In genomic region chr16:22193134-22193411, GRCh38 we compare ENCODE assay signal across 1 cellular context.
TF ChIP-seq lines count a peak whose summit lies in the region.

No MANE protein-coding gene starts in this region.

TF ChIP-seq in HepG2, 621 proteins besides CTCF, POLR2A, EP300 and RAD21 (continued from another document):
- TF ChIP-seq ZNF20 (CRISPR knock-in tag; IDR thresholded peaks at IDR 0.05) (no peak), SP2 (CRISPR knock-in tag; IDR thresholded peaks at IDR 0.05) (0 out of 2 replicates have a peak, but pooled peaks have one; percentile 4), ETV6 (CRISPR knock-in tag; conservative IDR thresholded peaks at IDR 0.05) (no peak)
- TF ChIP-seq, protein P1, sequence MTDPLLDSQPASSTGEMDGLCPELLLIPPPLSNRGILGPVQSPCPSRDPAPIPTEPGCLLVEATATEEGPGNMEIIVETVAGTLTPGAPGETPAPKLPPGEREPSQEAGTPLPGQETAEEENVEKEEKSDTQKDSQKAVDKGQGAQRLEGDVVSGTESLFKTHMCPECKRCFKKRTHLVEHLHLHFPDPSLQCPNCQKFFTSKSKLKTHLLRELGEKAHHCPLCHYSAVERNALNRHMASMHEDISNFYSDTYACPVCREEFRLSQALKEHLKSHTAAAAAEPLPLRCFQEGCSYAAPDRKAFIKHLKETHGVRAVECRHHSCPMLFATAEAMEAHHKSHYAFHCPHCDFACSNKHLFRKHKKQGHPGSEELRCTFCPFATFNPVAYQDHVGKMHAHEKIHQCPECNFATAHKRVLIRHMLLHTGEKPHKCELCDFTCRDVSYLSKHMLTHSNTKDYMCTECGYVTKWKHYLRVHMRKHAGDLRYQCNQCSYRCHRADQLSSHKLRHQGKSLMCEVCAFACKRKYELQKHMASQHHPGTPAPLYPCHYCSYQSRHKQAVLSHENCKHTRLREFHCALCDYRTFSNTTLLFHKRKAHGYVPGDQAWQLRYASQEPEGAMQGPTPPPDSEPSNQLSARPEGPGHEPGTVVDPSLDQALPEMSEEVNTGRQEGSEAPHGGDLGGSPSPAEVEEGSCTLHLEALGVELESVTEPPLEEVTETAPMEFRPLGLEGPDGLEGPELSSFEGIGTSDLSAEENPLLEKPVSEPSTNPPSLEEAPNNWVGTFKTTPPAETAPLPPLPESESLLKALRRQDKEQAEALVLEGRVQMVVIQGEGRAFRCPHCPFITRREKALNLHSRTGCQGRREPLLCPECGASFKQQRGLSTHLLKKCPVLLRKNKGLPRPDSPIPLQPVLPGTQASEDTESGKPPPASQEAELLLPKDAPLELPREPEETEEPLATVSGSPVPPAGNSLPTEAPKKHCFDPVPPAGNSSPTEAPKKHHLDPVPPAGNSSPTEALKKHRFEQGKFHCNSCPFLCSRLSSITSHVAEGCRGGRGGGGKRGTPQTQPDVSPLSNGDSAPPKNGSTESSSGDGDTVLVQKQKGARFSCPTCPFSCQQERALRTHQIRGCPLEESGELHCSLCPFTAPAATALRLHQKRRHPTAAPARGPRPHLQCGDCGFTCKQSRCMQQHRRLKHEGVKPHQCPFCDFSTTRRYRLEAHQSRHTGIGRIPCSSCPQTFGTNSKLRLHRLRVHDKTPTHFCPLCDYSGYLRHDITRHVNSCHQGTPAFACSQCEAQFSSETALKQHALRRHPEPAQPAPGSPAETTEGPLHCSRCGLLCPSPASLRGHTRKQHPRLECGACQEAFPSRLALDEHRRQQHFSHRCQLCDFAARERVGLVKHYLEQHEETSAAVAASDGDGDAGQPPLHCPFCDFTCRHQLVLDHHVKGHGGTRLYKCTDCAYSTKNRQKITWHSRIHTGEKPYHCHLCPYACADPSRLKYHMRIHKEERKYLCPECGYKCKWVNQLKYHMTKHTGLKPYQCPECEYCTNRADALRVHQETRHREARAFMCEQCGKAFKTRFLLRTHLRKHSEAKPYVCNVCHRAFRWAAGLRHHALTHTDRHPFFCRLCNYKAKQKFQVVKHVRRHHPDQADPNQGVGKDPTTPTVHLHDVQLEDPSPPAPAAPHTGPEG (CRISPR knock-in tag; IDR thresholded peaks at IDR 0.05): no peak
TF ChIP-seq in HepG2: peak in this region for 8.
